28 cellular contexts compared by ENCODE assay signal in the genomic region with DNA sequence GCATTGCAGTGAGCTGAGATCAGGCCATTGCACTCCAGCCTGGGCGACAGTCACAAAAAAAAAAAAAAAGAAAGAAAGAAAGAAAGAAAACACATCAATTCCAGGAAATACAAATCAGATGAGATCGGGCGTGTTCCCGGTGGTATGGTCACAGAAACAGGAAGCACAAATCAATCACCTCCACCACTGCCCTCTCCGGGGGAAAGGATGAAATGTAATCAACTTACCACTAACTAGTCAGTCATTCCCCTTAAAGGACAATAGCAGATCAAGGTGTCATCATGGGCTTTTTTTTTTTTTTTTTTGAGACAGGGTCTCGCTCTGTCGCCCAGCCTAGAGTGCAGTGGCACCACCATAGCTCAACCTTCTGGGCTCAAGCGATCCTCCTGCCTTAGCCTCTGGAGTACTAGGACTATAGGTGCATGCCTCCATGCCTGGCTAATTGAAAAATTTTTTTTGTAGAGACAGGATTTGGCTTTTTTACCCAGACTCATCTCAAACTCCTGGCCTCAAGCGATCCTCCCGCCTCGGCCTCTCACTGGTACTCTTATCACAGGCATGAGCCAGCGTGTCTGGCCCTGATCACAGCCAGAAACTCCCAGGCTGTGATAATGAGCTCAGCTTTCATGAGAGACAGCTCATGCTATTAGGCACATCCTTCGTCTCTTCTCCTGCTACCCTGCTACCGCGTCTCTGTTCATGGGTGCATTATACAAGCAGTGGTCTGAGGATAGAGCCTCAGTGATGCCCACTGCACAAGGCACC. TPM values are rescaled to one million over a fixed set of nuclear protein-coding genes. Genes with fewer than 3 reads are reported as not detected.
A peak's percentile ranks its signal among the peaks of the same experiment; 100 is the strongest.
DNase-seq lines count a peak whose midpoint lies in the region; ATAC-seq and TF ChIP-seq lines count a peak whose summit lies in the region.
"Had no signal": no experiment of that assay in that cellular context is flagged by ENCODE, and none has a peak within 500 bp of the region (broad histone marks: within the 10 kb centered on the region; RNA-seq: fewer than 3 reads in every experiment).

No MANE protein-coding gene starts in this region.

- H3K9ac ChIP-seq in BLaER1 = no peak overlapping the region

- no peak for TF ChIP-seq CTCF in GM23338 (conservative IDR thresholded peaks at IDR 0.05; ENCODE audit: low read depth in 2 of 2)
- no peak for TF ChIP-seq CTCF in activated CD8-positive, alpha-beta T cell treated with anti-CD3 and anti-CD28 coated beads for 36 hours (IDR thresholded peaks at IDR 0.05)

- ATAC-seq in GM23338 (no peak), GM21360 (IDR thresholded peaks at IDR 0.05; ENCODE audit: unreplicated experiment) (no peak)
- ATAC-seq in activated CD8-positive, alpha-beta T cell treated with anti-CD3 and anti-CD28 coated beads for 36 hours = no peak
- ATAC-seq: left lung, mucosa of descending colon had no signal

- H3K9me3 Mint-ChIP-seq in GM23338 = no peaks in the 10 kb centered on the region
- no peaks in the 10 kb centered on the region for H3K9me3 Mint-ChIP-seq in activated CD8-positive, alpha-beta T cell treated with anti-CD3 and anti-CD28 coated beads for 36 hours
- H3K9me3 Mint-ChIP-seq: central memory CD8-positive, alpha-beta T cell; nephron had no signal

- no peaks in the 10 kb centered on the region for H3K9me3 ChIP-seq in BLaER1
- H3K9me3 ChIP-seq: left lung, ovary, tibial nerve had no signal

- no peak overlapping the region for H3K27ac Mint-ChIP-seq in GM23338
- no peak overlapping the region for H3K27ac Mint-ChIP-seq in activated CD8-positive, alpha-beta T cell treated with anti-CD3 and anti-CD28 coated beads for 36 hours
- H3K27ac Mint-ChIP-seq: activated T-helper 2 cell treated with anti-CD3 and anti-CD28 coated beads, Interferon-gamma antibody, Interleukin-2, Interleukin-4, amounts not matched to agents 10 μg/mL and 5 μg/mL and 100 μg/mL, durations not matched to agents 14 hours and 24 hours and 36 hours; nephron had no signal

- CTCF ChIA-PET in activated CD8-positive, alpha-beta T cell treated with anti-CD3 and anti-CD28 coated beads for 36 hours (lab: Charles Lee) = no interaction called here

- POLR2A ChIA-PET in activated CD8-positive, alpha-beta T cell treated with anti-CD3 and anti-CD28 coated beads for 36 hours (lab: Charles Lee) = no interaction called here

- H3K9me2 ChIP-seq in GM23338 (ENCODE audit: insufficient read depth) = no peaks in the 10 kb centered on the region

- peak overlapping the region; percentile 43; the same call in 1 of the 2 replicates for H2AFZ ChIP-seq in GM23338

- H3K27ac ChIP-seq in BLaER1 (no peak overlapping the region), GM23338 (ENCODE audit: low read depth) (no peak overlapping the region)
- H3K27ac ChIP-seq: dorsolateral prefrontal cortex, ovary, SJSA1, tibial nerve had no signal

- peaks cover 8% of the 10 kb centered on the region for H3K4me1 Mint-ChIP-seq in GM23338
- no peaks in the 10 kb centered on the region for H3K4me1 Mint-ChIP-seq in activated CD8-positive, alpha-beta T cell treated with anti-CD3 and anti-CD28 coated beads for 36 hours (ENCODE audit: low read depth)
- H3K4me1 Mint-ChIP-seq: central memory CD8-positive, alpha-beta T cell; nephron had no signal

- H3K4me3 Mint-ChIP-seq in GM23338 = no peak overlapping the region
- no peak overlapping the region for H3K4me3 Mint-ChIP-seq in activated CD8-positive, alpha-beta T cell treated with anti-CD3 and anti-CD28 coated beads for 36 hours
- H3K4me3 Mint-ChIP-seq: central memory CD8-positive, alpha-beta T cell; nephron had no signal

- H3K36me3 Mint-ChIP-seq in GM23338 (ENCODE audit: low read depth) = no peaks in the 10 kb centered on the region
- no peaks in the 10 kb centered on the region for H3K36me3 Mint-ChIP-seq in activated CD8-positive, alpha-beta T cell treated with anti-CD3 and anti-CD28 coated beads for 36 hours (ENCODE audit: low read depth)

- intact Hi-C loops in activated CD8-positive, alpha-beta T cell treated with anti-CD3 and anti-CD28 coated beads for 36 hours (cut with micrococcal nuclease) = no loop called here
- intact Hi-C loops in posterior vena cava (cut with DNase I) = no loop called here

- DNase-seq in GM23338 (ENCODE audit: low spot score) (no peak), lung microvascular endothelial cell (ENCODE audit: low read depth in 2 of 2) (peak; percentile 35 to 83), posterior vena cava (ENCODE audit: low spot score) (no peak), DMS153 (lab: John Stamatoyannopoulos, UW) (no peak)
- DNase-seq in activated CD8-positive, alpha-beta T cell treated with anti-CD3 and anti-CD28 coated beads for 36 hours = peak; percentile 31
- DNase-seq: dorsolateral prefrontal cortex; GF-D8; KG1; left lung; MM.1S; mucosa of descending colon; NCI-H1436; NCI-H345; NCI-H774; ovary; small intestine; stimulated activated CD8-positive, alpha-beta memory T cell treated with anti-CD3 and anti-CD28 coated beads, Interleukin-4, amount 100 ng/mL, for 48 hours had no signal

- H3K27me3 Mint-ChIP-seq in GM23338 (ENCODE audit: insufficient read depth, low read depth, poor library complexity) = peaks cover 14% of the 10 kb centered on the region
- H3K27me3 Mint-ChIP-seq in activated CD8-positive, alpha-beta T cell treated with anti-CD3 and anti-CD28 coated beads for 36 hours = no peaks in the 10 kb centered on the region
- H3K27me3 Mint-ChIP-seq: central memory CD8-positive, alpha-beta T cell had no signal

- H3K4me1 ChIP-seq in BLaER1 = peaks cover 14% of the 10 kb centered on the region
- H3K4me1 ChIP-seq in GM23338 (ENCODE audit: insufficient read depth) = 0 out of 2 replicates have a peak, but pooled peaks cover 5% of the 10 kb centered on the region
- H3K4me1 ChIP-seq: left lung, SJSA1, tibial nerve had no signal

- H3K4me2 ChIP-seq in BLaER1 (peak overlapping the region; percentile 57), GM23338 (no peak overlapping the region)

- H3K36me3 ChIP-seq in BLaER1 (no peaks in the 10 kb centered on the region), GM23338 (ENCODE audit: insufficient read depth) (no peaks in the 10 kb centered on the region)
- H3K36me3 ChIP-seq: left lung, ovary, SJSA1, tibial nerve had no signal

- no peaks in the 10 kb centered on the region for H3K79me2 ChIP-seq in GM23338 (replicated peaks; ENCODE audit: insufficient read depth)

- H3K27me3 ChIP-seq in BLaER1 = no peaks in the 10 kb centered on the region
- H3K27me3 ChIP-seq in GM23338 (ENCODE audit: insufficient read depth) = no peaks in the 10 kb centered on the region
- H3K27me3 ChIP-seq: dorsolateral prefrontal cortex, left lung, ovary, SJSA1, tibial nerve had no signal

- H3K4me3 ChIP-seq in BLaER1 (no peak overlapping the region), GM23338 (no peak overlapping the region)
- H3K4me3 ChIP-seq: dorsolateral prefrontal cortex, left lung, mucosa of descending colon, ovary, SJSA1, tibial nerve had no signal

- peaks cover 4% of the 10 kb centered on the region; the same call in 1 of the 2 replicates for H3F3A ChIP-seq in GM23338 (replicated peaks; ENCODE audit: low read depth)

- no peaks in the 10 kb centered on the region for H4K20me1 ChIP-seq in BLaER1
- H4K20me1 ChIP-seq in GM23338 (replicated peaks; ENCODE audit: insufficient read depth) = no peaks in the 10 kb centered on the region

TF ChIP-seq in GM23338, 12 proteins besides CTCF, POLR2A, EP300 and RAD21 (continues in another document):
- TF ChIP-seq STAT1 (IDR thresholded peaks at IDR 0.05; ENCODE audit: unreplicated experiment) (no peak), ZNF331 (CRISPR knock-in tag; IDR thresholded peaks at IDR 0.05; ENCODE audit: low read depth) (no peak), NANOG (IDR thresholded peaks at IDR 0.05; ENCODE audit: borderline replicate concordance) (no peak)

RNA-seq across cellular contexts. Expression of a gene that starts 6.8 kb away (rescaled TPM):
- not detected in 2 replicates for total RNA-seq in GM23338 (2014; rRNA removed; shearing (Covaris generic))
- polyA plus RNA-seq in GM23338 (2016; fragmentation: Nextera tagmentation; extraction: Ambion mirVana) = not detected in 2 replicates
- not detected for total RNA-seq in activated CD8-positive, alpha-beta T cell treated with anti-CD3 and anti-CD28 coated beads for 36 hours
- total RNA-seq in lung microvascular endothelial cell (not detected in 2 replicates), posterior vena cava (not detected)
- total RNA-seq: activated T-helper 2 cell treated with anti-CD3 and anti-CD28 coated beads, Interferon-gamma antibody, Interleukin-2, Interleukin-4, amounts not matched to agents 10 μg/mL and 5 μg/mL and 100 μg/mL, durations not matched to agents 14 hours and 24 hours and 36 hours; endothelial cell of umbilical vein; fibroblast of lung; left lung; mucosa of descending colon; ovary; RPMI7951; SJSA1; tibial nerve had no signal
- polyA plus RNA-seq: BJ, endothelial cell of umbilical vein, fibroblast of lung, ovary, small intestine had no signal

Comparison
In these comparisons a context has a peak if more than half of its experiments do, and no peak if none do; other contexts are left out.
1. DNase-seq: peak in activated CD8-positive, alpha-beta T cell treated with anti-CD3 and anti-CD28 coated beads for 36 hours (single experiment) and lung microvascular endothelial cell (2 of 2); none in GM23338 (single experiment), posterior vena cava (single experiment) and DMS153 (single experiment).